In genomic region chr14:51716610-51717009, GRCh38 we compare ENCODE assay signal across 13 cellular contexts.
DNase-seq lines count a peak whose midpoint lies in the region; TF ChIP-seq lines count a peak whose summit lies in the region.
"Had no signal": no experiment of that assay in that cellular context is flagged by ENCODE, and none has a peak within 500 bp of the region (broad histone marks: within the 10 kb centered on the region; RNA-seq: fewer than 3 reads in every experiment).

No MANE protein-coding gene starts in this region.

- no peaks in the 10 kb centered on the region for H3K9me3 ChIP-seq in osteoblast (ENCODE audit: low read depth, low read length)

- no peak overlapping the region for H3K9ac ChIP-seq in KMS-11

- no peak overlapping the region for H2AFZ ChIP-seq in KMS-11 (ENCODE audit: low read depth)
- no peak overlapping the region for H2AFZ ChIP-seq in osteoblast (ENCODE audit: low read length)

- H3K4me2 ChIP-seq in KMS-11 (no peak overlapping the region), osteoblast (ENCODE audit: insufficient read depth, low read length) (no peak overlapping the region)

- no peak overlapping the region for H3K4me3 ChIP-seq in KMS-11 (IDR thresholded peaks at IDR 0.05; ENCODE audit: insufficient read depth, low read depth, low read length)
- H3K4me3 ChIP-seq in choroid plexus epithelial cell (ENCODE audit: low read depth, low read length) = no peak overlapping the region
- no peak overlapping the region for H3K4me3 ChIP-seq in osteoblast (ENCODE audit: insufficient read depth, low read length)

- H3K79me2 ChIP-seq in KMS-11 (ENCODE audit: insufficient read depth, low read depth) (no peaks in the 10 kb centered on the region), osteoblast (ENCODE audit: insufficient read depth, low read length) (peaks cover 50% of the 10 kb centered on the region)

- H3K4me1 ChIP-seq in KMS-11 (ENCODE audit: low read depth, poor library complexity, severe bottlenecking) (peaks cover 31% of the 10 kb centered on the region), osteoblast (ENCODE audit: insufficient read depth, low read length) (no peaks in the 10 kb centered on the region)

- DNase-seq in ELR (ENCODE audit: low read depth) = peak; percentile 58
- peak; percentile 57 for DNase-seq in choroid plexus epithelial cell (ENCODE audit: low read depth)
- peak; percentile 60 for DNase-seq in osteoblast (ENCODE audit: insufficient read length, low spot score, missing footprints)
- DNase-seq in 8988T = no peak
- DNase-seq in activated CD4-positive, alpha-beta T cell treated with anti-CD3 and anti-CD28 coated beads for 4 hours = no peak
- DNase-seq in GM10248 (ENCODE audit: extremely low spot score) = no peak
- DNase-seq in NCI-H524 (lab: John Stamatoyannopoulos, UW) = no peak
- DNase-seq: H9; naive B cell; right cardiac atrium; stimulated activated naive B cell treated with anti-CD40 and anti-IgM and Interleukin-4, amounts not matched to agents 10 μg/mL and 1 μg/mL and 100 μg/mL, for 72 hours; SW 1271 had no signal

- TF ChIP-seq CTCF in KMS-11 (conservative IDR thresholded peaks at IDR 0.05; ENCODE audit: low read depth, low read length) = no peak
- no peak for TF ChIP-seq CTCF in choroid plexus epithelial cell (conservative IDR thresholded peaks at IDR 0.05; ENCODE audit: low read depth, low read length)
- no peak for TF ChIP-seq CTCF in osteoblast (IDR thresholded peaks at IDR 0.05; ENCODE audit: extremely low read depth, low read depth, low read length)
- TF ChIP-seq CTCF in GM10248 (IDR thresholded peaks at IDR 0.05; ENCODE audit: control extremely low read depth, extremely low read depth, low read depth, missing control alignments) = no peak

- H4K20me1 ChIP-seq in KMS-11 (ENCODE audit: insufficient read depth) (no peaks in the 10 kb centered on the region), osteoblast (ENCODE audit: insufficient read depth, low read length) (peaks cover 24% of the 10 kb centered on the region)

- CTCF ChIA-PET in GM10248 (lab: Yijun Ruan, JAX) = no interaction called here

- H3K27me3 ChIP-seq in KMS-11 (ENCODE audit: insufficient read depth, low read depth) (no peaks in the 10 kb centered on the region), osteoblast (ENCODE audit: insufficient read depth, low read length) (no peaks in the 10 kb centered on the region)

- POLR2A ChIA-PET in GM10248 (lab: Yijun Ruan, JAX) = no interaction called here

- H3K27ac ChIP-seq in KMS-11 (0 out of 2 replicates have a peak overlapping the region, but pooled peaks have one; percentile 26), osteoblast (ENCODE audit: low read depth, low read length) (peak overlapping the region; percentile 18)

- H3K36me3 ChIP-seq in KMS-11 (ENCODE audit: insufficient read depth) (no peaks in the 10 kb centered on the region), osteoblast (ENCODE audit: insufficient read depth, low read length) (peaks cover 96% of the 10 kb centered on the region)

Comparison
In these comparisons a context has a peak if more than half of its experiments do, and no peak if none do; other contexts are left out.
1. DNase-seq: peak in ELR (single experiment), choroid plexus epithelial cell (single experiment) and osteoblast (single experiment); none in 8988T (single experiment), activated CD4-positive, alpha-beta T cell treated with anti-CD3 and anti-CD28 coated beads for 4 hours (0 of 2), GM10248 (single experiment) and NCI-H524 (0 of 2).